ENCODE assay signal across 8 cellular contexts in the genomic region with DNA sequence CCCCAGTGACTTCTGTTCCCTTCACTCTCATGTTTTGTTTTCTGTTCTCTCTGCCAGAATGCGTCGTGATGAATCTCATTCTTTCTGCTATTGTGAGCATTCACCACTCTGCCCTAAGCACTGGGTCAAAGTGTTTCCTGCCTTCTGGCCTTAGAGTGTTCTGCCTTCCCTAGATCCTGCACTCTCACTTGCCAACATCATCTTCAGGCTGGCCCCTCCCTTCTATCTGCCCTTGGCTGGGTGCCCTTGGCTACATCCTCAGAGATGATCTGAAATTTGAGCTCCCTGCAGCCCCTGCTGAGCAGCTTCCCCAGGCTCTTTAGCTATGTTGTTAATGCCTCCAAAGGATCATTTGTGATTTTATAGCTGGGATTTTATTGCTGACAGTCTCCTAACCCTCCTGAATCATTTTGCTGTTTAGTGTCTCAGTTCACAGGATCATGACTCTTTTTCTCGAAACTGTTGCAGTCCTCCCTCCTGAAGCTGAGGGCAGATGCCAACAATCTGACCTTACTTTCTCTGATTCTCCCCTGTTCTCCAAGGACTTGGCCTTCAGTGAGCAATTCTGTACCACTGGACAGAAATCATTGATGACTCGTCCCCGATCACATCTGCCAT. TPM values are rescaled to one million over a fixed set of nuclear protein-coding genes. Genes with fewer than 3 reads are reported as not detected.
DNase-seq lines count a peak whose midpoint lies in the region; ATAC-seq, FAIRE-seq and TF ChIP-seq lines count a peak whose summit lies in the region.

No MANE protein-coding gene starts in this region.

- H3K27me3 Mint-ChIP-seq in stimulated activated naive B cell treated with anti-CD40 and anti-IgM and Interleukin-4, amounts not matched to agents 10 μg/mL and 1 μg/mL and 100 μg/mL, for 72 hours = peaks cover 3 to 6% of the 10 kb centered on the region in 2 donors

- no peaks in the 10 kb centered on the region for H3F3A ChIP-seq in SK-N-SH (replicated peaks; ENCODE audit: insufficient read depth)

- H3K9ac ChIP-seq in SK-N-SH = no peak overlapping the region

- H3K36me3 ChIP-seq in SK-N-SH (replicated peaks in 1 of 2; ENCODE audit: control insufficient read depth in 1 of 2, insufficient read depth in 2 of 2, low read length in 1 of 2) = no peaks in the 10 kb centered on the region

- H3K4me3 Mint-ChIP-seq in stimulated activated naive B cell treated with anti-CD40 and anti-IgM and Interleukin-4, amounts not matched to agents 10 μg/mL and 1 μg/mL and 100 μg/mL, for 72 hours = no peak overlapping the region

- TF ChIP-seq CTCF in SK-N-SH (IDR thresholded peaks at IDR 0.05) = no peak

- POLR2A ChIA-PET in SK-N-SH (lab: Yijun Ruan, JAX) = no interaction called here

- TF ChIP-seq EP300 in SK-N-SH (IDR thresholded peaks at IDR 0.05; ENCODE audit: borderline replicate concordance in 1 of 2, low read depth in 1 of 2, low read length in 1 of 2) = no peak

- no peak for FAIRE-seq in urothelium cell line (lab: Jason Lieb, UNC)

- no peak overlapping the region for H3K27ac Mint-ChIP-seq in stimulated activated naive B cell treated with anti-CD40 and anti-IgM and Interleukin-4, amounts not matched to agents 10 μg/mL and 1 μg/mL and 100 μg/mL, for 72 hours

- no peaks in the 10 kb centered on the region for H3K9me2 ChIP-seq in SK-N-SH

- no peak overlapping the region for H3K27ac ChIP-seq in SK-N-SH (ENCODE audit: low read depth in 2 of 2, low read length in 1 of 2)

- no peaks in the 10 kb centered on the region for H4K20me1 ChIP-seq in SK-N-SH (ENCODE audit: insufficient read depth)

- DNase-seq in NCI-H526 (lab: John Stamatoyannopoulos, UW) (peak; percentile 20 to 24), NCI-H526 treated with DMSO at 0.1 percent for 48 hours (lab: John Stamatoyannopoulos, UW) (no peak), SK-N-SH (peak; percentile 24), left cardiac atrium (peak; percentile 33), urothelium cell line (ENCODE audit: low spot score) (peak; percentile 36), NCI-H774 (lab: John Stamatoyannopoulos, UW) (no peak)
- no peak for DNase-seq in stimulated activated naive B cell treated with anti-CD40 and anti-IgM and Interleukin-4, amounts not matched to agents 10 μg/mL and 1 μg/mL and 100 μg/mL, for 72 hours

- no peak overlapping the region for H3K4me3 ChIP-seq in SK-N-SH (ENCODE audit: low read depth in 2 of 2, low read length in 1 of 2)

- CTCF ChIA-PET in SK-N-SH (lab: Yijun Ruan, JAX) = interaction anchor here (1.1 to 2.7 kb wide), 4 partner anchors 8 to 270 kb away, joined by 3 to 35 read pairs (median 5); no protein-coding TSS in a partner anchor

- peak; percentile 78 to 85 for ATAC-seq in left cardiac atrium
- no peak for ATAC-seq in HG02884 (IDR thresholded peaks at IDR 0.05; ENCODE audit: unreplicated experiment)
- ATAC-seq in stimulated activated naive B cell treated with anti-CD40 and anti-IgM and Interleukin-4, amounts not matched to agents 10 μg/mL and 1 μg/mL and 100 μg/mL, for 72 hours (replicated peaks) = no peak

- H3K4me1 ChIP-seq in SK-N-SH (ENCODE audit: control insufficient read depth in 1 of 2, insufficient read depth in 2 of 2, low read depth in 1 of 2, low read length in 1 of 2) = peaks cover 12 to 15% of the 10 kb centered on the region in 2 experiments; a peak in 2 of 4 replicates

- no peaks in the 10 kb centered on the region for H3K36me3 Mint-ChIP-seq in stimulated activated naive B cell treated with anti-CD40 and anti-IgM and Interleukin-4, amounts not matched to agents 10 μg/mL and 1 μg/mL and 100 μg/mL, for 72 hours

- no peaks in the 10 kb centered on the region for H3K27me3 ChIP-seq in SK-N-SH (ENCODE audit: insufficient read depth)

- no peaks in the 10 kb centered on the region for H3K79me2 ChIP-seq in SK-N-SH (ENCODE audit: insufficient read depth)

- no peak for TF ChIP-seq RAD21 in SK-N-SH (IDR thresholded peaks at IDR 0.05; ENCODE audit: low read length)

- H2AFZ ChIP-seq in SK-N-SH (ENCODE audit: low read depth) = no peak overlapping the region

- peaks cover 2 to 4% of the 10 kb centered on the region in 2 donors for H3K9me3 Mint-ChIP-seq in stimulated activated naive B cell treated with anti-CD40 and anti-IgM and Interleukin-4, amounts not matched to agents 10 μg/mL and 1 μg/mL and 100 μg/mL, for 72 hours

- no peaks in the 10 kb centered on the region for H3K9me3 ChIP-seq in SK-N-SH

- H3K4me2 ChIP-seq in SK-N-SH = peak overlapping the region; percentile 1; the same call in 1 of the 2 replicates

- intact Hi-C loops in left cardiac atrium (cut with DNase I) = no loop called here

- no peaks in the 10 kb centered on the region for H3K4me1 Mint-ChIP-seq in stimulated activated naive B cell treated with anti-CD40 and anti-IgM and Interleukin-4, amounts not matched to agents 10 μg/mL and 1 μg/mL and 100 μg/mL, for 72 hours

- 59% methylated on average over 5 of the region's 5 CpGs for WGBS in SK-N-SH (ENCODE audit: low lambda C conversion rate)

TF ChIP-seq in SK-N-SH, 30 proteins besides CTCF, POLR2A, EP300 and RAD21:
- TF ChIP-seq JUND (IDR thresholded peaks at IDR 0.05) = no peak
- 0 out of 2 replicates have a peak, but pooled peaks have one; percentile 5 for TF ChIP-seq NRF1 (IDR thresholded peaks at IDR 0.05; ENCODE audit: low read depth, low read length)
- TF ChIP-seq, protein P1, sequence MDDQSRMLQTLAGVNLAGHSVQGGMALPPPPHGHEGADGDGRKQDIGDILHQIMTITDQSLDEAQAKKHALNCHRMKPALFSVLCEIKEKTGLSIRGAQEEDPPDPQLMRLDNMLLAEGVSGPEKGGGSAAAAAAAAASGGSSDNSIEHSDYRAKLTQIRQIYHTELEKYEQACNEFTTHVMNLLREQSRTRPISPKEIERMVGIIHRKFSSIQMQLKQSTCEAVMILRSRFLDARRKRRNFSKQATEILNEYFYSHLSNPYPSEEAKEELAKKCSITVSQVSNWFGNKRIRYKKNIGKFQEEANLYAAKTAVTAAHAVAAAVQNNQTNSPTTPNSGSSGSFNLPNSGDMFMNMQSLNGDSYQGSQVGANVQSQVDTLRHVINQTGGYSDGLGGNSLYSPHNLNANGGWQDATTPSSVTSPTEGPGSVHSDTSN (IDR thresholded peaks at IDR 0.05) = no peak
- TF ChIP-seq NFIC (IDR thresholded peaks at IDR 0.05; ENCODE audit: borderline replicate concordance) = peak; percentile 49; the same call in 1 of the 2 replicates

RNA-seq across cellular contexts. Expression of a gene that starts 4.5 kb away (rescaled TPM):
- 1.1 and 1.2 TPM in 2 replicates for polyA plus RNA-seq in SK-N-SH (2012; rRNA removed)
- polyA plus RNA-seq in SK-N-SH (2012; cell fraction: cytosol; rRNA removed) = 0.84 and 1.1 TPM in 2 replicates
- 1.4 and 2.0 TPM in 2 replicates for polyA plus RNA-seq in SK-N-SH (2012; cell fraction: nucleus; rRNA removed)
- not detected for total RNA-seq in left cardiac atrium

Comparison
In these comparisons a context has a peak if more than half of its experiments do, and no peak if none do; other contexts are left out.
1. DNase-seq: peak in NCI-H526 (2 of 2), SK-N-SH (single experiment), left cardiac atrium (single experiment) and urothelium cell line (single experiment); none in NCI-H526 treated with DMSO at 0.1 percent for 48 hours (single experiment), NCI-H774 (single experiment) and stimulated activated naive B cell treated with anti-CD40 and anti-IgM and Interleukin-4, amounts not matched to agents 10 μg/mL and 1 μg/mL and 100 μg/mL, for 72 hours (single experiment).
2. ATAC-seq: peak in left cardiac atrium (2 of 2); none in HG02884 (single experiment) and stimulated activated naive B cell treated with anti-CD40 and anti-IgM and Interleukin-4, amounts not matched to agents 10 μg/mL and 1 μg/mL and 100 μg/mL, for 72 hours (0 of 2).